In genomic region chr7:115689941-115690340, GRCh38 we compare ENCODE assay signal across 1 cellular context.
TF ChIP-seq lines count a peak whose summit lies in the region.

No MANE protein-coding gene starts in this region.

TF ChIP-seq in IMR-90, 13 proteins besides CTCF, POLR2A, EP300 and RAD21 (continued from another document):
- TF ChIP-seq, protein P1, sequence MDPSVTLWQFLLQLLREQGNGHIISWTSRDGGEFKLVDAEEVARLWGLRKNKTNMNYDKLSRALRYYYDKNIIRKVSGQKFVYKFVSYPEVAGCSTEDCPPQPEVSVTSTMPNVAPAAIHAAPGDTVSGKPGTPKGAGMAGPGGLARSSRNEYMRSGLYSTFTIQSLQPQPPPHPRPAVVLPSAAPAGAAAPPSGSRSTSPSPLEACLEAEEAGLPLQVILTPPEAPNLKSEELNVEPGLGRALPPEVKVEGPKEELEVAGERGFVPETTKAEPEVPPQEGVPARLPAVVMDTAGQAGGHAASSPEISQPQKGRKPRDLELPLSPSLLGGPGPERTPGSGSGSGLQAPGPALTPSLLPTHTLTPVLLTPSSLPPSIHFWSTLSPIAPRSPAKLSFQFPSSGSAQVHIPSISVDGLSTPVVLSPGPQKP (IDR thresholded peaks at IDR 0.05; ENCODE audit: borderline replicate concordance, low read depth, low read length) = no peak
- TF ChIP-seq MAZ (IDR thresholded peaks at IDR 0.05; ENCODE audit: borderline replicate concordance, low read depth, low read length) (no peak), MXI1 (IDR thresholded peaks at IDR 0.05; ENCODE audit: borderline replicate concordance, low read depth, low read length) (no peak)
